Comparison of ENCODE assay signal across 14 cellular contexts in the genomic region with DNA sequence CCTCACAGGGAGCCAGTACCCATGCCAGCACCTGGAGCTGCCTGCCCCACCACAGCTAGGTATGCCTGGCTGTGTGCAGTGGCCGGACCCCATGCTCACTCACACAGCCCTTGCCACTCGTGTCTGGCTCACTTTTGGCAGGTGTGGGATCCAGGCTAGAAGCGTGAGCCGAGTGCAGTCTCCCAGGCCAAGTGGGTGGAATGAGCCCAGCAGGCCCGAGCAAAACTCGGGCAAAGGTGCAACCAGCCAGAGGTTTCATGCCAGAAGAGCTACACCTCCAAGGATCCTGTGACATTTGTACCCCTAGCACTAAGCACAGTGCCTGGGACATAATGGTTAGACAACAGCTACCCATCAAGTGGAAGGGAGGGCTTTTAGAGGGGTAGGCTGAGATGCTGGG.
DNase-seq lines count a peak whose midpoint lies in the region; ATAC-seq lines count a peak whose summit lies in the region.
"Had no signal": no experiment of that assay in that cellular context is flagged by ENCODE, and none has a peak within 500 bp of the region (broad histone marks: within the 10 kb centered on the region; RNA-seq: fewer than 3 reads in every experiment).

No MANE protein-coding gene starts in this region.

- peak overlapping the region; percentile 58 for H3K14ac ChIP-seq in neuronal stem cell (ENCODE audit: low read length)

- H2BK120ac ChIP-seq in neuronal stem cell (ENCODE audit: low read depth, low read length), result no peak overlapping the region

- ATAC-seq in right cardiac atrium (peak; percentile 31 to 43), Right ventricle myocardium inferior (no peak), HG02759 (IDR thresholded peaks at IDR 0.05; ENCODE audit: unreplicated experiment) (no peak)
- ATAC-seq: CD8-positive, alpha-beta T cell had no signal

- H3K9ac ChIP-seq in neuronal stem cell (ENCODE audit: low read depth, low read length, poor library complexity) (no peak overlapping the region), subcutaneous abdominal adipose tissue (ENCODE audit: low read length in 5 of 5) (peak overlapping the region in 2 of 5 donors; percentile 30 to 63)

- H2BK12ac ChIP-seq in neuronal stem cell (ENCODE audit: low read length), result no peak overlapping the region

- H2BK15ac ChIP-seq in neuronal stem cell (ENCODE audit: low read length), result no peak overlapping the region

- H3K27ac ChIP-seq in right cardiac atrium (ENCODE audit: low read length) (no peak overlapping the region), neuronal stem cell (replicated peaks; ENCODE audit: low read length) (no peak overlapping the region), subcutaneous abdominal adipose tissue (ENCODE audit: low read depth, low read length) (peak overlapping the region; percentile 63)
- H3K27ac ChIP-seq: 22Rv1 had no signal

- H3K9me3 ChIP-seq in right cardiac atrium (ENCODE audit: control insufficient read depth, low read length) (no peaks in the 10 kb centered on the region), neuronal stem cell (replicated peaks in 1 of 2; ENCODE audit: control insufficient read depth in 2 of 2, insufficient read depth in 1 of 2, low read depth in 1 of 2, low read length in 2 of 2) (no peaks in the 10 kb centered on the region), subcutaneous abdominal adipose tissue (ENCODE audit: control insufficient read depth in 5 of 5, low read length in 5 of 5) (no peaks in the 10 kb centered on the region)
- H3K9me3 ChIP-seq: HAP-1 had no signal

- H3K79me1 ChIP-seq in neuronal stem cell (ENCODE audit: low read depth, low read length), result no peaks in the 10 kb centered on the region

- peak overlapping the region; percentile 66 for H3K18ac ChIP-seq in neuronal stem cell (ENCODE audit: low read length)

- no peaks in the 10 kb centered on the region for H3K36me3 ChIP-seq in neuronal stem cell (replicated peaks in 1 of 2; ENCODE audit: control insufficient read depth in 2 of 2, insufficient read depth in 2 of 2, low read length in 2 of 2)
- H3K36me3 ChIP-seq in subcutaneous abdominal adipose tissue (ENCODE audit: control insufficient read depth in 5 of 5, insufficient read depth in 5 of 5, low read length in 5 of 5), result peaks cover 0 to 2% (median 0%) of the 10 kb centered on the region in 5 donors
- H3K36me3 ChIP-seq: HAP-1 had no signal

- H3K4me2 ChIP-seq in neuronal stem cell (ENCODE audit: insufficient read depth, low read length, poor library complexity, severe bottlenecking), result no peak overlapping the region

- WGBS in right cardiac atrium, result 77% methylated on average over 6 of the region's 6 CpGs
- no CpG with 5 or more reads among the region's 6 CpGs for WGBS in neuronal stem cell (ENCODE audit: extremely low coverage in 2 of 2, insufficient read length in 2 of 2, insufficient replicate concordance in 1 of 2), 2 donors

- DNase-seq in right cardiac atrium (no peak), Right ventricle myocardium inferior (ENCODE audit: missing footprints) (no peak), neuronal stem cell (ENCODE audit: low spot score) (no peak), NCI-H2081 (lab: John Stamatoyannopoulos, UW) (no peak), NCI-H82 (lab: John Stamatoyannopoulos, UW) (no peak)
- DNase-seq in stimulated activated CD4-positive, alpha-beta T cell treated with anti-CD3 and anti-CD28 coated beads, Interleukin-1b, Interleukin-23, amount 100 ng/mL, for 48 hours, result no peak
- DNase-seq: CD8-positive, alpha-beta T cell; COR-L47; DND-41; GDM1 had no signal

- H4K91ac ChIP-seq in neuronal stem cell (ENCODE audit: low read depth, low read length, poor library complexity), result no peak overlapping the region

- H3K27me3 ChIP-seq in right cardiac atrium (ENCODE audit: control insufficient read depth, insufficient read depth) (no peaks in the 10 kb centered on the region), neuronal stem cell (ENCODE audit: control insufficient read depth in 3 of 3, insufficient read depth in 3 of 3, low read depth in 1 of 3, low read length in 3 of 3) (no peaks in the 10 kb centered on the region), subcutaneous abdominal adipose tissue (ENCODE audit: control insufficient read depth in 5 of 5, insufficient read depth in 4 of 5, low read length in 5 of 5) (no peaks in the 10 kb centered on the region)

- H2BK5ac ChIP-seq in neuronal stem cell (ENCODE audit: low read length), result no peak overlapping the region

- H2AFZ ChIP-seq in neuronal stem cell (ENCODE audit: low read length), result no peak overlapping the region

- H2AK5ac ChIP-seq in neuronal stem cell (ENCODE audit: low read depth, low read length), result no peak overlapping the region

- H3K4ac ChIP-seq in neuronal stem cell (ENCODE audit: low read length), result no peak overlapping the region

- H3K4me1 ChIP-seq in right cardiac atrium (ENCODE audit: control insufficient read depth, insufficient read depth, low read length) (peaks cover 2% of the 10 kb centered on the region), neuronal stem cell (ENCODE audit: control insufficient read depth in 2 of 2, insufficient read depth in 1 of 2, low read depth in 1 of 2, low read length in 2 of 2) (peaks cover 0 to 2% of the 10 kb centered on the region in 2 donors), subcutaneous abdominal adipose tissue (ENCODE audit: control insufficient read depth in 5 of 5, insufficient read depth in 5 of 5, low read length in 5 of 5) (peaks cover 0 to 37% (median 20%) of the 10 kb centered on the region in 5 donors)
- H3K4me1 ChIP-seq: HAP-1 had no signal

- intact Hi-C loops in right cardiac atrium (cut with DNase I) (no loop called here), Right ventricle myocardium inferior (cut with DNase I) (loop anchor here (5.0 kb wide), 1 partner anchor 35 kb away; no protein-coding TSS in a partner anchor)

- no peak overlapping the region for H3K23ac ChIP-seq in neuronal stem cell (ENCODE audit: low read depth, low read length, poor library complexity)

- H4K8ac ChIP-seq in neuronal stem cell (ENCODE audit: low read depth, low read length), result no peak overlapping the region

- H3K4me3 ChIP-seq in right cardiac atrium (ENCODE audit: low read length) (no peak overlapping the region), neuronal stem cell (ENCODE audit: low read length in 2 of 2) (no peak overlapping the region), subcutaneous abdominal adipose tissue (ENCODE audit: low read depth in 1 of 5, low read length in 5 of 5) (no peak overlapping the region)
- H3K4me3 ChIP-seq: HAP-1 had no signal

Comparison
In these comparisons a context has a peak if more than half of its experiments do, and no peak if none do; other contexts are left out.
1. ATAC-seq: peak in right cardiac atrium (2 of 2); none in Right ventricle myocardium inferior (single experiment) and HG02759 (single experiment).